ENCODE assay signal across 13 cellular contexts in genomic region chr7:82266081-82266480, GRCh38.
DNase-seq lines count a peak whose midpoint lies in the region; ATAC-seq and TF ChIP-seq lines count a peak whose summit lies in the region.
"Had no signal": no experiment of that assay in that cellular context is flagged by ENCODE, and none has a peak within 500 bp of the region (broad histone marks: within the 10 kb centered on the region; RNA-seq: fewer than 3 reads in every experiment).

No MANE protein-coding gene starts in this region.

- no peak for TF ChIP-seq CTCF in WERI-Rb-1 (IDR thresholded peaks at IDR 0.05; ENCODE audit: low read depth, low read length)
- TF ChIP-seq CTCF in gastrocnemius medialis (IDR thresholded peaks at IDR 0.05 in 4 of 5, conservative IDR thresholded peaks at IDR 0.05 in 1 of 5) = no peak

- H3K27ac ChIP-seq in WERI-Rb-1 = peak overlapping the region; percentile 68
- H3K27ac ChIP-seq in gastrocnemius medialis = peak overlapping the region in 3 of 4 donors; percentile 1 to 51 (median 25)
- H3K27ac ChIP-seq: BLaER1 had no signal

- no peaks in the 10 kb centered on the region for H3K9me3 ChIP-seq in WERI-Rb-1 (ENCODE audit: severe bottlenecking)
- H3K9me3 ChIP-seq in gastrocnemius medialis = no peaks in the 10 kb centered on the region
- H3K9me3 ChIP-seq: BLaER1 had no signal

- DNase-seq in NCI-H1105 treated with DMSO at 0.1 percent for 48 hours (lab: John Stamatoyannopoulos, UW) (peak; percentile 49), NCI-H1105 (lab: John Stamatoyannopoulos, UW) (no peak), NCI-H2227 (lab: John Stamatoyannopoulos, UW; ENCODE audit: unreplicated experiment) (peak; percentile 38), WERI-Rb-1 (no peak), gastrocnemius medialis (no peak), Kasumi-1 (lab: John Stamatoyannopoulos, UW) (no peak), left ventricle myocardium superior (no peak)
- DNase-seq: 8988T, AML-193, DMS53, H7 had no signal

- H3K27me3 ChIP-seq in WERI-Rb-1 (ENCODE audit: insufficient read depth, low read depth, severe bottlenecking) (no peaks in the 10 kb centered on the region), gastrocnemius medialis (no peaks in the 10 kb centered on the region)
- H3K27me3 ChIP-seq: BLaER1 had no signal

- TF ChIP-seq POLR2A in gastrocnemius medialis (IDR thresholded peaks at IDR 0.05) = no peak

- peaks cover 39 to 52% of the 10 kb centered on the region in 2 donors for H3K4me1 ChIP-seq in gastrocnemius medialis

- in situ Hi-C loops in gastrocnemius medialis (cut with MboI; ENCODE audit: low sequenced_read_pairs in 4 of 4) = no loop called here

- no peak overlapping the region for H3K4me3 ChIP-seq in WERI-Rb-1 (ENCODE audit: low read depth, low read length)
- no peak overlapping the region for H3K4me3 ChIP-seq in gastrocnemius medialis
- H3K4me3 ChIP-seq: BLaER1, GM23338 had no signal

- H3K36me3 ChIP-seq in WERI-Rb-1 (peaks cover 3% of the 10 kb centered on the region; the same call in 1 of the 2 replicates), gastrocnemius medialis (no peaks in the 10 kb centered on the region)
- H3K36me3 ChIP-seq: BLaER1 had no signal

- ATAC-seq in gastrocnemius medialis = no peak
- ATAC-seq in left ventricle myocardium superior = no peak
- ATAC-seq: GM23338 had no signal

- intact Hi-C loops in gastrocnemius medialis (cut with DNase I; ENCODE audit: low total_unique reads) = no loop called here
- intact Hi-C loops in left ventricle myocardium superior (cut with micrococcal nuclease) = no loop called here

Comparison
In these comparisons a context has a peak if more than half of its experiments do, and no peak if none do; other contexts are left out.
1. DNase-seq: peak in NCI-H1105 treated with DMSO at 0.1 percent for 48 hours (single experiment) and NCI-H2227 (single experiment); none in NCI-H1105 (single experiment), WERI-Rb-1 (single experiment), gastrocnemius medialis (0 of 2), Kasumi-1 (0 of 2) and left ventricle myocardium superior (single experiment).